In the genomic region with DNA sequence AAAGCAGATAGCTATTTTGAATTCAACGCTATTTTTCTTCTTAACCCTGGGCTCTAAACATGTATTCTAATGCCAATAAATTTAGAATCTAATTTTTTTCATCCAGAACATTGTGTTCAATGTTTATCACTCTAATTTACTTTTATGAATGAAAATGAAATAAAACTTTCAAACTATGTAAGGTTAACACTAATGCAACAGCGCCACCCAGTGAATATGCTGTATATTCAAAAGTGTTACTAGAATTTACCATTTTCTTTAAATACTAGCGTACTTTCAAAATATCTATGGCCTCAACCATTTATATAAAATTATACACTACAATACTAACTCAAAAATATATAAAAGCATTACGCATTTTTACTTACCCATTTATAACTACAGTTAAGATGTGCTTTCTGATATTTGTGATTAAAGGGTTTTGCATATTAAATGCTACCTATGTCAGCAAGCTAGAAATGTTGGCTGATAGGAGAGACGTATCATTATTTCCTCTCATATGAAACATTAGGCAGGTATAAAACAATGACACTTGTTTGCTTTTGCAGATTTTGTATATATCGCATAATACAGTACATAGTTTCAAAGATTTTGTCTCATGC, we compare ENCODE assay signal across 8 cellular contexts. TPM values are rescaled to one million over a fixed set of nuclear protein-coding genes. Genes with fewer than 3 reads are reported as not detected.
A peak's percentile ranks its signal among the peaks of the same experiment; 100 is the strongest.
DNase-seq lines count a peak whose midpoint lies in the region; ATAC-seq, FAIRE-seq and TF ChIP-seq lines count a peak whose summit lies in the region.

No MANE protein-coding gene starts in this region.

- no peak for TF ChIP-seq EP300 in ovary (IDR thresholded peaks at IDR 0.05)

- DNase-seq in activated CD4-positive, CD25-positive, alpha-beta regulatory T cell treated with anti-CD3 and anti-CD28 coated beads, Interleukin-2, amount 50 U/mL, for 16 hours (ENCODE audit: low read depth, low spot score): peak; percentile 20
- no peak for DNase-seq in activated CD4-positive, CD25-positive, alpha-beta regulatory T cell treated with anti-CD3 and anti-CD28 coated beads, Interleukin-2, amount 50 U/mL, for 72 hours
- peak; percentile 72 for DNase-seq in NAMALWA (ENCODE audit: low spot score)
- DNase-seq in endothelial cell of umbilical vein (ENCODE audit: low read depth, low spot score): peak; percentile 63
- DNase-seq in ovary: peak in 2 of 5 donors; percentile 16

- CTCF ChIA-PET in endothelial cell of umbilical vein (lab: Charles Lee): interaction anchor here (0.6 to 6.1 kb wide), 36 partner anchors 13 to 683 kb away, joined by 3 to 129 read pairs (median 6); partner anchors contain the start of genes CCDC190, DDR2, RGS4 and RGS5

- ATAC-seq in GM21737 (IDR thresholded peaks at IDR 0.05; ENCODE audit: unreplicated experiment): no peak
- no peak for ATAC-seq in GM18858 (IDR thresholded peaks at IDR 0.05; ENCODE audit: unreplicated experiment)

- H4K20me1 ChIP-seq in endothelial cell of umbilical vein (replicated peaks; ENCODE audit: control insufficient read depth, extremely low read depth, insufficient read depth, low read length): no peaks in the 10 kb centered on the region

- H3K27ac ChIP-seq in endothelial cell of umbilical vein (ENCODE audit: insufficient read depth, low read depth, low read length): no peak overlapping the region
- no peak overlapping the region for H3K27ac ChIP-seq in ovary

- dilution Hi-C loops in endothelial cell of umbilical vein (cut with MboI; ENCODE audit: extremely low pct_ligation_motif_present, low sequenced_read_pairs): no loop called here

- POLR2A ChIA-PET in endothelial cell of umbilical vein (lab: Charles Lee): no interaction called here

- 38 to 42% (median 41%) methylated on average over 6 of the region's 6 CpGs for WGBS in ovary, 3 donors

- H3K9me3 ChIP-seq in endothelial cell of umbilical vein (replicated peaks; ENCODE audit: control insufficient read depth, insufficient read depth, low read length) (no peaks in the 10 kb centered on the region), ovary (no peaks in the 10 kb centered on the region)

- no peak for TF ChIP-seq POLR2A in endothelial cell of umbilical vein (IDR thresholded peaks at IDR 0.05; ENCODE audit: low read depth, low read length)
- no peak for TF ChIP-seq POLR2A in ovary (IDR thresholded peaks at IDR 0.05)

- BruUV-seq in endothelial cell of umbilical vein (replicated peaks; lab: Mats Ljungman, UMichigan): no TSS peak

- H2AFZ ChIP-seq in endothelial cell of umbilical vein (ENCODE audit: low read depth, low read length): no peak overlapping the region

- TF ChIP-seq CTCF in endothelial cell of umbilical vein (IDR thresholded peaks at IDR 0.05; ENCODE audit: extremely low read depth in 1 of 2, insufficient read depth in 1 of 2, low read depth in 1 of 2, low read length in 2 of 2) (peak; percentile 15 to 28), ovary (IDR thresholded peaks at IDR 0.05) (peak; percentile 17 to 41 (median 31))

- H3K79me2 ChIP-seq in endothelial cell of umbilical vein (ENCODE audit: control insufficient read depth, insufficient read depth, low read length): peaks cover 6% of the 10 kb centered on the region

- intact Hi-C loops in endothelial cell of umbilical vein (cut with micrococcal nuclease) (loop anchor here (1.0 to 2.0 kb wide), 6 partner anchors 119 to 468 kb away; no protein-coding TSS in a partner anchor), ovary (cut with DNase I) (loop anchor here in 3 of 4 donors (5.0 to 10.0 kb wide), 3 partner anchors 441 to 469 kb away; no protein-coding TSS in a partner anchor)

- FAIRE-seq in TTC549 (lab: Jason Lieb, UNC): peak; percentile 99
- FAIRE-seq in endothelial cell of umbilical vein (lab: Jason Lieb, UNC): no peak

- H3K4me3 ChIP-seq in endothelial cell of umbilical vein (replicated peaks in 1 of 3; ENCODE audit: insufficient read depth in 1 of 3, low read depth in 1 of 3, low read length in 3 of 3) (no peak overlapping the region), ovary (no peak overlapping the region)

- H3K9me1 ChIP-seq in endothelial cell of umbilical vein (replicated peaks; ENCODE audit: control insufficient read depth, extremely low read depth, insufficient read depth, low read length): no peaks in the 10 kb centered on the region

- H3K4me2 ChIP-seq in endothelial cell of umbilical vein (ENCODE audit: insufficient read depth, low read length): no peak overlapping the region

- H3K36me3 ChIP-seq in endothelial cell of umbilical vein (ENCODE audit: control insufficient read depth in 2 of 2, extremely low read depth in 1 of 2, insufficient read depth in 2 of 2, low read length in 2 of 2) (peaks cover 0 to 2% of the 10 kb centered on the region in 2 experiments), ovary (no peaks in the 10 kb centered on the region)

- H3K27me3 ChIP-seq in endothelial cell of umbilical vein (ENCODE audit: control insufficient read depth in 2 of 2, insufficient read depth in 2 of 2, low read length in 2 of 2): no peaks in the 10 kb centered on the region
- H3K27me3 ChIP-seq in ovary: no peaks in the 10 kb centered on the region

- H3K9ac ChIP-seq in endothelial cell of umbilical vein (replicated peaks; ENCODE audit: extremely low read depth, insufficient read depth, low read length): no peak overlapping the region

- peaks cover 6% of the 10 kb centered on the region for H3K4me1 ChIP-seq in endothelial cell of umbilical vein (ENCODE audit: control insufficient read depth, extremely low read depth, insufficient read depth, low read length)
- H3K4me1 ChIP-seq in ovary (ENCODE audit: insufficient read depth): no peaks in the 10 kb centered on the region

TF ChIP-seq in endothelial cell of umbilical vein, 7 proteins besides CTCF, POLR2A, EP300 and RAD21:
- TF ChIP-seq EZH2 (IDR thresholded peaks at IDR 0.05; ENCODE audit: borderline replicate concordance, low read depth, low read length, severe bottlenecking): no peak
- no peak for TF ChIP-seq GATA2 (IDR thresholded peaks at IDR 0.05; ENCODE audit: insufficient read depth, insufficient read length, low read depth, low read length)
- no peak for TF ChIP-seq JUN (IDR thresholded peaks at IDR 0.05; ENCODE audit: borderline replicate concordance, insufficient read depth, insufficient read length, low read depth)
- no peak for TF ChIP-seq MYC (IDR thresholded peaks at IDR 0.05; ENCODE audit: low read depth, low read length)
- no peak for TF ChIP-seq FOS (IDR thresholded peaks at IDR 0.05; ENCODE audit: borderline replicate concordance, insufficient read depth, low read length)
- TF ChIP-seq, protein P1, sequence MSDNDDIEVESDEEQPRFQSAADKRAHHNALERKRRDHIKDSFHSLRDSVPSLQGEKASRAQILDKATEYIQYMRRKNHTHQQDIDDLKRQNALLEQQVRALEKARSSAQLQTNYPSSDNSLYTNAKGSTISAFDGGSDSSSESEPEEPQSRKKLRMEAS (IDR thresholded peaks at IDR 0.05; ENCODE audit: insufficient read depth, insufficient read length): no peak
- TF ChIP-seq POLR2AphosphoS5 (IDR thresholded peaks at IDR 0.05; ENCODE audit: insufficient read depth, low read depth, low read length): no peak

RNA-seq across cellular contexts. Expression of gene NUF2, which starts 5.9 kb away (rescaled TPM):
- 38.6 and 38.7 TPM in 2 replicates for total RNA-seq in endothelial cell of umbilical vein
- polyA plus RNA-seq in endothelial cell of umbilical vein: 10.4 and 14.3 TPM in 2 replicates
- 13.3 and 13.5 TPM in 2 replicates for polyA plus RNA-seq in endothelial cell of umbilical vein (2011; cell fraction: cytosol; rRNA removed)
- 37.0 and 87.4 TPM in 2 replicates for polyA plus RNA-seq in endothelial cell of umbilical vein (2011; cell fraction: nucleus; rRNA removed)
- 10.6 and 26.0 TPM in 2 replicates for polyA plus RNA-seq in endothelial cell of umbilical vein (2012)
- polyA minus RNA-seq in endothelial cell of umbilical vein: 6.0 and 8.8 TPM in 2 replicates
- 12.5 TPM for polyA minus RNA-seq in endothelial cell of umbilical vein (2011; cell fraction: cytosol; rRNA and poly(A)+ RNA removed)
- 17.8 and 41.2 TPM in 2 replicates for polyA minus RNA-seq in endothelial cell of umbilical vein (2011; cell fraction: nucleus; rRNA and poly(A)+ RNA removed)
- total RNA-seq in ovary: under 1 TPM in 6 of 7 donors, not detected in 1; 0.23 to 0.94 (median 0.62) TPM
- under 1 TPM; 0.47 to 0.70 TPM for polyA plus RNA-seq in ovary

Comparison
In these comparisons a context has a peak if more than half of its experiments do, and no peak if none do; other contexts are left out.
1. RNA of gene NUF2, which starts 5.9 kb away (total RNA-seq): 38.6 to 38.7 TPM in endothelial cell of umbilical vein; 0.23 to 0.94 TPM in ovary; every median in the first group is over 10 times any median in the second.